Comparison of ENCODE assay signal across 11 cellular contexts in the genomic region with DNA sequence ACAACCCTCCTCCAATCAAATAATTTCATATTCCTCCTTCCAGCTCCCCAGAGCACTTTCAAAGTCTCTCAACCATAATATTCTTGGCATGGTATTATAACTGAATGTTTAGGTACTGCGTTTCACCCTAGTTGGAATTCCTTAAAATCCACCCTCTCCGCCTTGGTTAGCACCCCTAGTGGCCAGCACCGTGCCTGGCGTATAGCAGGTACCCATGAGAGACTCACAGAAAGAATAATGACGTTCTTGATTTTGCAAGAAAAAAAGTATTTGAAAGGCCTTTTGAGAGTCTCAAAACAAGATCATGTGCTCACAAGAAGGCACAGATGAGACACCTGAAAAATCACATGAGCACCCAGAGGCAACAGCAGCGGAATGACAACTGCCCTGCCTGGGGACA. TPM values are rescaled to one million over a fixed set of nuclear protein-coding genes. Genes with fewer than 3 reads are reported as not detected.
DNase-seq lines count a peak whose midpoint lies in the region; ATAC-seq, FAIRE-seq and TF ChIP-seq lines count a peak whose summit lies in the region.
"Had no signal": no experiment of that assay in that cellular context is flagged by ENCODE, and none has a peak within 500 bp of the region (broad histone marks: within the 10 kb centered on the region; RNA-seq: fewer than 3 reads in every experiment).

No MANE protein-coding gene starts in this region.

- no peak overlapping the region for H2BK15ac ChIP-seq in H1 (ENCODE audit: low read length)

- 47% methylated on average over 6 of the region's 6 CpGs; no CpG with 5 or more reads in 1 of the 2 experiments for WGBS in H1 (ENCODE audit: extremely low coverage in 1 of 2, insufficient coverage in 1 of 2, insufficient read length in 1 of 2, insufficient replicate concordance in 2 of 2, low coverage in 1 of 2, low lambda C conversion rate in 2 of 2, missing lambda C conversion rate in 1 of 2), 2 experiments
- WGBS in spleen, 5 donors: 72 to 83% (median 80%) methylated on average over 6 of the region's 6 CpGs

- H3K79me1 ChIP-seq in H1 (ENCODE audit: low read depth, low read length): no peaks in the 10 kb centered on the region

- H3K23me2 ChIP-seq in H1 (ENCODE audit: low read depth, low read length): no peaks in the 10 kb centered on the region

- H2AFZ ChIP-seq in MM.1S (ENCODE audit: low read length): no peak overlapping the region
- H2AFZ ChIP-seq in H1 (ENCODE audit: low read length): no peak overlapping the region

- H3F3A ChIP-seq in MM.1S (ENCODE audit: insufficient read depth, low read length): no peaks in the 10 kb centered on the region

- H3K23ac ChIP-seq in H1 (ENCODE audit: insufficient read length): no peak overlapping the region

- FAIRE-seq in H1 (lab: Jason Lieb, UNC): peak; percentile 72

- no peak overlapping the region for H3K14ac ChIP-seq in H1 (ENCODE audit: insufficient read length)

- H2AK5ac ChIP-seq in H1 (ENCODE audit: low read depth, low read length): no peak overlapping the region

- H3K9ac ChIP-seq in MM.1S (ENCODE audit: low read length) (no peak overlapping the region), H1 (replicated peaks in 1 of 4; ENCODE audit: extremely low read depth in 1 of 4, low read depth in 3 of 4, low read length in 3 of 4) (no peak overlapping the region)

- no peak overlapping the region for H3K27ac Mint-ChIP-seq in osteocyte (ENCODE audit: unreplicated experiment)

- H2BK5ac ChIP-seq in H1 (ENCODE audit: low read depth, low read length): no peak overlapping the region

- H3K79me2 ChIP-seq in MM.1S (ENCODE audit: low read length) (no peaks in the 10 kb centered on the region), H1 (ENCODE audit: control insufficient read depth in 1 of 2, insufficient read depth in 2 of 2, low read length in 2 of 2) (peaks cover 0 to 39% of the 10 kb centered on the region in 2 experiments; a peak in 2 of 4 replicates)

- no peaks in the 10 kb centered on the region for H4K20me1 ChIP-seq in MM.1S (ENCODE audit: insufficient read depth, low read length)
- peaks cover 2% of the 10 kb centered on the region in 2 experiments for H4K20me1 ChIP-seq in H1 (replicated peaks in 1 of 2; ENCODE audit: control insufficient read depth in 1 of 2, insufficient read depth in 2 of 2, low read length in 2 of 2)

- TF ChIP-seq POLR2A in H1 (IDR thresholded peaks at IDR 0.05; ENCODE audit: control extremely low read depth in 1 of 2, low read depth in 2 of 2, low read length in 2 of 2) (no peak), spleen (IDR thresholded peaks at IDR 0.05) (no peak)

- H2BK120ac ChIP-seq in H1 (replicated peaks; ENCODE audit: low read depth, low read length): no peak overlapping the region

- H2BK12ac ChIP-seq in H1 (ENCODE audit: low read depth, low read length): no peak overlapping the region

- H3K56ac ChIP-seq in H1 (replicated peaks; ENCODE audit: insufficient read length, low read depth, low read length): no peak overlapping the region

- peak; percentile 49 to 63 for TF ChIP-seq RAD21 in H1 (IDR thresholded peaks at IDR 0.05 in 1 of 2, conservative IDR thresholded peaks at IDR 0.05 in 1 of 2; ENCODE audit: low read depth in 2 of 2, low read length in 2 of 2)

- no peak overlapping the region for H4K5ac ChIP-seq in H1 (ENCODE audit: insufficient read length, low read depth, low read length)

- H3K27me3 ChIP-seq in MM.1S (replicated peaks; ENCODE audit: insufficient read depth, low read length) (no peaks in the 10 kb centered on the region), H1 (replicated peaks in 1 of 4; ENCODE audit: control insufficient read depth in 3 of 4, extremely low read depth in 1 of 4, insufficient read depth in 3 of 4, low read length in 3 of 4) (no peaks in the 10 kb centered on the region), spleen (replicated peaks in 1 of 7) (no peaks in the 10 kb centered on the region)

- H3K27me3 Mint-ChIP-seq in osteocyte (ENCODE audit: unreplicated experiment): no peaks in the 10 kb centered on the region

- no peaks in the 10 kb centered on the region for H3K9me2 ChIP-seq in MM.1S (replicated peaks; ENCODE audit: insufficient read depth, low read length)

- no peaks in the 10 kb centered on the region for H3K4me1 ChIP-seq in MM.1S (ENCODE audit: low read length)
- peaks cover 0 to 3% (median 0%) of the 10 kb centered on the region in 4 experiments; a peak in 1 of 7 replicates for H3K4me1 ChIP-seq in H1 (replicated peaks in 1 of 4; ENCODE audit: control insufficient read depth in 3 of 4, insufficient read depth in 4 of 4, low read length in 3 of 4)
- no peaks in the 10 kb centered on the region for H3K4me1 ChIP-seq in spleen
- H3K4me1 ChIP-seq: prostate gland had no signal

- H3K36me3 ChIP-seq in MM.1S (replicated peaks; ENCODE audit: insufficient read depth, low read length): no peaks in the 10 kb centered on the region
- H3K36me3 ChIP-seq in H1 (ENCODE audit: control insufficient read depth in 2 of 4, insufficient read depth in 4 of 4, low read length in 3 of 4): no peaks in the 10 kb centered on the region; a peak in 1 of 8 replicates
- H3K36me3 ChIP-seq in spleen: no peaks in the 10 kb centered on the region
- H3K36me3 ChIP-seq: prostate gland had no signal

- H2BK20ac ChIP-seq in H1 (ENCODE audit: low read length): no peak overlapping the region

- H3K9me3 Mint-ChIP-seq in osteocyte (ENCODE audit: unreplicated experiment): no peaks in the 10 kb centered on the region

- no peak overlapping the region for H3K4me2 ChIP-seq in MM.1S (ENCODE audit: low read depth, low read length)
- no peak overlapping the region for H3K4me2 ChIP-seq in H1 (ENCODE audit: insufficient read depth in 1 of 2, low read depth in 2 of 2, low read length in 2 of 2)

- TF ChIP-seq EP300 in H1 (IDR thresholded peaks at IDR 0.05; ENCODE audit: borderline replicate concordance in 1 of 2, low read depth in 2 of 2, low read length in 2 of 2): no peak

- H4K91ac ChIP-seq in H1 (replicated peaks; ENCODE audit: insufficient read length, low read length): no peak overlapping the region

- H3K36me3 Mint-ChIP-seq in osteocyte (ENCODE audit: unreplicated experiment): peaks cover 7% of the 10 kb centered on the region

- H3K4me3 Mint-ChIP-seq in osteocyte (ENCODE audit: unreplicated experiment): no peak overlapping the region

- H3K18ac ChIP-seq in H1 (ENCODE audit: extremely low read depth, low read length): no peak overlapping the region

- no peak for ATAC-seq in GM18511 (IDR thresholded peaks at IDR 0.05; ENCODE audit: unreplicated experiment)

- TF ChIP-seq CTCF in GM12872 (IDR thresholded peaks at IDR 0.05; ENCODE audit: insufficient read depth, low read depth, low read length) (peak; percentile 51), MM.1S (IDR thresholded peaks at IDR 0.05; ENCODE audit: low read length) (peak; percentile 32), H1 (IDR thresholded peaks at IDR 0.05; ENCODE audit: control extremely low read depth in 1 of 3, insufficient read depth in 1 of 3, low read depth in 1 of 3, low read length in 3 of 3) (peak; percentile 68 to 80 (median 80)), osteocyte (IDR thresholded peaks at IDR 0.05) (peak; percentile 42), spleen (IDR thresholded peaks at IDR 0.05 in 8 of 11, conservative IDR thresholded peaks at IDR 0.05 in 3 of 11) (peak in 1 of 11 experiments; percentile 17)

- no peak overlapping the region for H3K4ac ChIP-seq in H1 (replicated peaks; ENCODE audit: insufficient read length, low read depth, low read length)

- CTCF ChIA-PET in H1 (lab: Charles Lee; ENCODE audit: partially characterized antibody): interaction anchor here (0.8 to 3.6 kb wide), 36 partner anchors 9 to 456 kb away, joined by 3 to 50 read pairs (median 4); no protein-coding TSS in a partner anchor

- DNase-seq in MM.1S (no peak), H1 (ENCODE audit: low read depth in 1 of 2, low spot score in 2 of 2) (peak; percentile 13 to 69), osteocyte (ENCODE audit: extremely low spot score, unreplicated experiment) (no peak), midbrain (lab: John Stamatoyannopoulos, UW) (no peak), spleen (no peak)
- DNase-seq: activated CD8-positive, alpha-beta memory T cell treated with anti-CD3 and anti-CD28 coated beads, Interleukin-2, amount 50 U/mL, for 48 hours; cerebellar nuclear complex; NCI-H1930 had no signal

- H3K4me3 ChIP-seq in MM.1S (ENCODE audit: low read length) (no peak overlapping the region), H1 (ENCODE audit: extremely low read depth in 1 of 4, insufficient read depth in 2 of 4, low read depth in 3 of 4, low read length in 4 of 4) (no peak overlapping the region), spleen (no peak overlapping the region)
- H3K4me3 ChIP-seq: prostate gland had no signal

- POLR2A ChIA-PET in H1 (lab: Charles Lee; ENCODE audit: partially characterized antibody): interaction anchor here (1.0 to 1.6 kb wide), 2 partner anchors 35 to 42 kb away, joined by 3 to 4 read pairs; no protein-coding TSS in a partner anchor

- H3K27ac ChIP-seq in MM.1S (ENCODE audit: low read length) (no peak overlapping the region), H1 (ENCODE audit: low read depth, low read length) (no peak overlapping the region), spleen (no peak overlapping the region)
- H3K27ac ChIP-seq: prostate gland had no signal

- peaks cover 38% of the 10 kb centered on the region for H3K4me1 Mint-ChIP-seq in osteocyte (ENCODE audit: unreplicated experiment)

- intact Hi-C loops in spleen (cut with DNase I; ENCODE audit: low total_unique reads): no loop called here

- H3K9me3 ChIP-seq in MM.1S (replicated peaks; ENCODE audit: insufficient read depth, low read length): no peaks in the 10 kb centered on the region
- no peaks in the 10 kb centered on the region for H3K9me3 ChIP-seq in H1 (ENCODE audit: insufficient read depth in 2 of 2, low read depth in 1 of 2, low read length in 1 of 2)
- H3K9me3 ChIP-seq in spleen: no peaks in the 10 kb centered on the region
- H3K9me3 ChIP-seq: prostate gland had no signal

- H4K8ac ChIP-seq in H1 (ENCODE audit: extremely low read depth, insufficient read depth, low read length): no peak overlapping the region

TF ChIP-seq in H1, 55 proteins besides CTCF, POLR2A, EP300 and RAD21 (continues in another document):
- TF ChIP-seq JUN (IDR thresholded peaks at IDR 0.05; ENCODE audit: low read depth, low read length) (no peak), POLR2AphosphoS5 (IDR thresholded peaks at IDR 0.05; ENCODE audit: low read depth, low read length) (no peak), BCL11A (IDR thresholded peaks at IDR 0.05; ENCODE audit: low read depth in 2 of 2, low read length in 2 of 2) (no peak)

RNA-seq across cellular contexts. Expression of a gene that starts 50.8 kb away (rescaled TPM):
- 31.1 and 35.4 TPM in 2 replicates for total RNA-seq in H1 (2021; fragmentation: NEBNext Ultra II Directional; extraction: Animal tissue kit (Norgen Biotek cat#: 25700))
- polyA plus RNA-seq in H1 (2011; rRNA removed): 8.0 and 10.6 TPM in 2 replicates
- polyA plus RNA-seq in H1 (2011; cell fraction: cytosol; rRNA removed): 6.6 TPM
- 14.8 TPM for polyA plus RNA-seq in H1 (2011; cell fraction: nucleus; rRNA removed)
- polyA plus RNA-seq in H1 (2012, experiment 1 of 2): 11.4 to 18.7 TPM (median 12.7 TPM) in 4 replicates
- polyA plus RNA-seq in H1 (2012, experiment 2 of 2): 3.0 TPM
- 7.5 TPM for polyA plus RNA-seq in H1 (2013, experiment 1 of 2)
- polyA plus RNA-seq in H1 (2013, experiment 2 of 2): 8.6 TPM
- polyA minus RNA-seq in H1 (2011; rRNA and poly(A)+ RNA removed): 29.8 and 32.1 TPM in 2 replicates
- 16.4 TPM for polyA minus RNA-seq in H1 (2011; cell fraction: cytosol; rRNA and poly(A)+ RNA removed)
- 27.0 TPM for polyA minus RNA-seq in H1 (2011; cell fraction: nucleus; rRNA and poly(A)+ RNA removed)
- 57.0 and 57.9 TPM in 2 replicates for total RNA-seq in osteocyte
- total RNA-seq in spleen: 1 to 10 TPM in 6 of 7 donors, under 1 TPM in 1; 0.94 to 9.2 (median 6.1) TPM
- under 1 TPM; 0.17 to 0.29 (median 0.24) TPM for polyA plus RNA-seq in spleen

Comparison
In these comparisons a context has a peak if more than half of its experiments do, and no peak if none do; other contexts are left out.
1. DNase-seq: peak in H1 (2 of 2); none in MM.1S (single experiment), osteocyte (single experiment), midbrain (single experiment) and spleen (single experiment).